In the genomic region with DNA sequence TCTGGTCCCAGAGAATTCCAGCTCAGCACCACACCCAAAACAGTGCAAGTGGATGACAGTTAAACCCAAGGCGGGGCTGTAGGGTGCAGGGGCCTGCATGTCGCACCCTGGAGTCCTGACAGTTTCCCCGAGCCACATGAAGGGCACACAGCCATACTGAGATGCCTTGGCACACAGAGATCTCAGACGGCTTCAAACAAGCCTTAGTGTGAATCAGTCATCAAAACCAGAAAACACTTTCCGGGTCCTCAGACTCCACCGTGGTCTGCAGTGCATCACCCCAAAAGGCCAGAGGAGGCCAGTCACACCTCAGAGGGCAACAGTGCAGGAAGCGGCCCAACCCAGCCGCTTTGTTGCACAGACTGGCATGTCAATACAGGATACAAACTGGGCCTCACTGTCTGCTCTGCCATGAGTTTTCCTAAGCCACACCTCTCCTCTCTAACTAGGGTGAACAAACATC, we compare ENCODE assay signal across 8 cellular contexts.
DNase-seq lines count a peak whose midpoint lies in the region; ATAC-seq and TF ChIP-seq lines count a peak whose summit lies in the region.

No MANE protein-coding gene starts in this region.

- no peaks in the 10 kb centered on the region for H3F3A ChIP-seq in OCI-LY1 (ENCODE audit: insufficient read depth, low read length)

- H3K36me3 ChIP-seq in OCI-LY1 (ENCODE audit: insufficient read depth, low read length) (no peaks in the 10 kb centered on the region), sigmoid colon (no peaks in the 10 kb centered on the region)

- peak; percentile 39; the same call in 1 of the 2 replicates for TF ChIP-seq CTCF in OCI-LY1 (IDR thresholded peaks at IDR 0.05; ENCODE audit: low read length)
- no peak for TF ChIP-seq CTCF in MCF 10A (IDR thresholded peaks at IDR 0.05; ENCODE audit: unreplicated experiment)
- TF ChIP-seq CTCF in natural killer cell (IDR thresholded peaks at IDR 0.05), result peak; percentile 14
- no peak for TF ChIP-seq CTCF in sigmoid colon (IDR thresholded peaks at IDR 0.05)

- TF ChIP-seq EP300 in sigmoid colon (IDR thresholded peaks at IDR 0.05), result no peak

- no peaks in the 10 kb centered on the region for H3K9me3 Mint-ChIP-seq in MCF 10A (ENCODE audit: unreplicated experiment)
- H3K9me3 Mint-ChIP-seq in natural killer cell, result no peaks in the 10 kb centered on the region

- CTCF ChIA-PET in MCF 10A (lab: Yijun Ruan, JAX), result interaction anchor here (0.8 to 4.4 kb wide), 2 partner anchors 17 to 250 kb away, joined by 4 to 34 read pairs; no protein-coding TSS in a partner anchor

- TF ChIP-seq POLR2A in GM10847 (IDR thresholded peaks at IDR 0.05; ENCODE audit: extremely low read depth, insufficient read length), result peak; percentile 21
- TF ChIP-seq POLR2A in sigmoid colon (IDR thresholded peaks at IDR 0.05), result no peak

- no peaks in the 10 kb centered on the region for H3K9me3 ChIP-seq in OCI-LY1 (ENCODE audit: low read length)
- H3K9me3 ChIP-seq in sigmoid colon, result no peaks in the 10 kb centered on the region

- H3K4me3 ChIP-seq in OCI-LY1 (ENCODE audit: low read depth, low read length, poor library complexity, severe bottlenecking) (no peak overlapping the region), sigmoid colon (no peak overlapping the region)

- H3K27me3 ChIP-seq in OCI-LY1 (ENCODE audit: insufficient read depth, low read length) (no peaks in the 10 kb centered on the region), sigmoid colon (no peaks in the 10 kb centered on the region)

- peaks cover 67% of the 10 kb centered on the region for H3K4me1 ChIP-seq in OCI-LY1 (ENCODE audit: insufficient read depth, low read length, severe bottlenecking)
- no peaks in the 10 kb centered on the region for H3K4me1 ChIP-seq in sigmoid colon

- H3K4me3 Mint-ChIP-seq in MCF 10A (ENCODE audit: unreplicated experiment) (no peak overlapping the region), natural killer cell (no peak overlapping the region)

- no peaks in the 10 kb centered on the region for H4K20me1 ChIP-seq in OCI-LY1 (ENCODE audit: insufficient read depth, low read length)

- H3K79me2 ChIP-seq in OCI-LY1 (ENCODE audit: insufficient read depth, low read length), result no peaks in the 10 kb centered on the region

- H3K27ac Mint-ChIP-seq in MCF 10A (ENCODE audit: low read depth, unreplicated experiment) (no peak overlapping the region), natural killer cell (peak overlapping the region; percentile 71 to 72)

- H3K4me2 ChIP-seq in OCI-LY1 (ENCODE audit: low read length), result peak overlapping the region; percentile 62; the same call in 1 of the 2 replicates

- H3K4me1 Mint-ChIP-seq in MCF 10A (ENCODE audit: insufficient read depth, unreplicated experiment) (no peaks in the 10 kb centered on the region), natural killer cell (peaks cover 16 to 17% of the 10 kb centered on the region in 2 donors)

- ATAC-seq in GM21786 (IDR thresholded peaks at IDR 0.05; ENCODE audit: unreplicated experiment), result peak; percentile 27
- peak; percentile 83 to 97 (median 95) for ATAC-seq in natural killer cell

- H3K27me3 Mint-ChIP-seq in MCF 10A (ENCODE audit: insufficient read depth, unreplicated experiment), result no peaks in the 10 kb centered on the region
- no peaks in the 10 kb centered on the region for H3K27me3 Mint-ChIP-seq in natural killer cell (ENCODE audit: low read depth in 2 of 2)

- H2AFZ ChIP-seq in OCI-LY1 (ENCODE audit: low read length), result no peak overlapping the region

- BruUV-seq in MCF 10A (replicated peaks; lab: Mats Ljungman, UMichigan), result no TSS peak

- H3K36me3 Mint-ChIP-seq in MCF 10A (ENCODE audit: insufficient read depth, unreplicated experiment) (no peaks in the 10 kb centered on the region), natural killer cell (no peaks in the 10 kb centered on the region)

- whole genome bisulfite sequencing in sigmoid colon, 2 donors, result 12 to 37% methylated on average over 8 of the region's 8 CpGs

- H3K27ac ChIP-seq in OCI-LY1 (ENCODE audit: low read depth, low read length, poor library complexity, severe bottlenecking) (peak overlapping the region; percentile 91), sigmoid colon (peak overlapping the region in 1 of 4 donors; percentile 9)

- no peaks in the 10 kb centered on the region for H3K9me2 ChIP-seq in OCI-LY1 (ENCODE audit: low read depth, low read length)

- POLR2A ChIA-PET in MCF 10A (lab: Yijun Ruan, JAX), result interaction anchor here (0.6 to 1.6 kb wide), 4 partner anchors 171 to 255 kb away, joined by 3 to 5 read pairs (median 3); a partner anchor contains a TSS

- peak overlapping the region; percentile 61 for H3K9ac ChIP-seq in OCI-LY1 (ENCODE audit: low read length)

- intact Hi-C loops in MCF 10A (cut with micrococcal nuclease) (loop anchor here (1.0 to 2.0 kb wide), 2 partner anchors 13 to 118 kb away; no protein-coding TSS in a partner anchor), natural killer cell (cut with micrococcal nuclease) (no loop called here), sigmoid colon (cut with DNase I) (no loop called here)

- DNase-seq in MCF 10A (ENCODE audit: unreplicated experiment), result peak; percentile 47
- peak; percentile 31 for DNase-seq in natural killer cell
- DNase-seq in SIG-M5 (lab: John Stamatoyannopoulos, UW), result no peak
- DNase-seq in sigmoid colon, result no peak
- no peak for DNase-seq in Kasumi-1 (lab: John Stamatoyannopoulos, UW)

Comparison
In these comparisons a context has a peak if more than half of its experiments do, and no peak if none do; other contexts are left out.
1. CTCF ChIP-seq: peak in OCI-LY1 (single experiment) and natural killer cell (single experiment); none in MCF 10A (single experiment) and sigmoid colon (0 of 4).
2. DNase-seq: peak in MCF 10A (single experiment) and natural killer cell (single experiment); none in SIG-M5 (single experiment), sigmoid colon (single experiment) and Kasumi-1 (0 of 2).